7 cellular contexts compared by ENCODE assay signal in genomic region chr4:82431026-82431745, GRCh38. TPM values are rescaled to one million over a fixed set of nuclear protein-coding genes. Genes with fewer than 3 reads are reported as not detected.
DNase-seq lines count a peak whose midpoint lies in the region; ATAC-seq, FAIRE-seq and TF ChIP-seq lines count a peak whose summit lies in the region.

No MANE protein-coding gene starts in this region.

- peaks cover 18% of the 10 kb centered on the region for H3K36me3 ChIP-seq in upper lobe of right lung

- H3K27ac ChIP-seq in epithelial cell of prostate = peak overlapping the region; percentile 92
- H3K27ac ChIP-seq in upper lobe of right lung = peak overlapping the region; percentile 98

- no peaks in the 10 kb centered on the region for H3K9me3 Mint-ChIP-seq in activated CD4-positive, alpha-beta memory T cell treated with anti-CD3 and anti-CD28 coated beads for 36 hours
- no peaks in the 10 kb centered on the region for H3K9me3 Mint-ChIP-seq in nephron progenitor cell

- H3K36me3 Mint-ChIP-seq in activated CD4-positive, alpha-beta memory T cell treated with anti-CD3 and anti-CD28 coated beads for 36 hours = peaks cover 55% of the 10 kb centered on the region
- peaks cover 64% of the 10 kb centered on the region for H3K36me3 Mint-ChIP-seq in nephron progenitor cell (ENCODE audit: low read depth)

- H3K4me3 Mint-ChIP-seq in activated CD4-positive, alpha-beta memory T cell treated with anti-CD3 and anti-CD28 coated beads for 36 hours = peak overlapping the region; percentile 99
- peak overlapping the region; percentile 100 for H3K4me3 Mint-ChIP-seq in nephron progenitor cell

- peak; percentile 1 for ATAC-seq in upper lobe of right lung

- DNase-seq in GM12892 (ENCODE audit: insufficient read length) (peak; percentile 8), LoVo (ENCODE audit: low spot score) (peak; percentile 37), epithelial cell of prostate (ENCODE audit: low read depth, low spot score) (no peak), nephron progenitor cell (no peak), upper lobe of right lung (peak; percentile 77), OCI-M2 (lab: John Stamatoyannopoulos, UW; ENCODE audit: unreplicated experiment) (no peak)
- peak; percentile 58 for DNase-seq in activated CD4-positive, alpha-beta memory T cell treated with anti-CD3 and anti-CD28 coated beads for 36 hours

- CTCF ChIA-PET in activated CD4-positive, alpha-beta memory T cell treated with anti-CD3 and anti-CD28 coated beads for 36 hours (lab: Charles Lee) = interaction anchor here (0.9 to 1.4 kb wide), 3 partner anchors 31 to 60 kb away, joined by 3 to 10 read pairs (median 3); no protein-coding TSS in a partner anchor

- POLR2A ChIA-PET in activated CD4-positive, alpha-beta memory T cell treated with anti-CD3 and anti-CD28 coated beads for 36 hours (lab: Charles Lee) = interaction anchor here (0.6 to 1.9 kb wide), 6 partner anchors 9 to 71 kb away, joined by 3 to 6 read pairs (median 5); partner anchors contain the start of gene HNRNPD

- intact Hi-C loops in activated CD4-positive, alpha-beta memory T cell treated with anti-CD3 and anti-CD28 coated beads for 36 hours (cut with micrococcal nuclease) = loop anchor here (2.0 to 5.0 kb wide), 3 partner anchors 580 to 1026 kb away; partner anchors contain the start of genes HELQ, LIN54, MRPS18C and PLAC8
- intact Hi-C loops in upper lobe of right lung (cut with DNase I) = no loop called here

- no peak for TF ChIP-seq POLR2A in GM12892 (IDR thresholded peaks at IDR 0.05; ENCODE audit: low read depth, low read length)

- H3K9me3 ChIP-seq in upper lobe of right lung = no peaks in the 10 kb centered on the region

- TF ChIP-seq CTCF in nephron progenitor cell (IDR thresholded peaks at IDR 0.05) (no peak), upper lobe of right lung (IDR thresholded peaks at IDR 0.05) (no peak)

- peak overlapping the region; percentile 93 for H3K4me3 ChIP-seq in upper lobe of right lung

- no peaks in the 10 kb centered on the region for H3K27me3 ChIP-seq in upper lobe of right lung

- peak; percentile 30 for FAIRE-seq in GM12892 (lab: Jason Lieb, UNC)

- H3K4me1 Mint-ChIP-seq in activated CD4-positive, alpha-beta memory T cell treated with anti-CD3 and anti-CD28 coated beads for 36 hours (ENCODE audit: low read depth) = peaks cover 55% of the 10 kb centered on the region
- H3K4me1 Mint-ChIP-seq in nephron progenitor cell = peaks cover 58% of the 10 kb centered on the region

- H3K27me3 Mint-ChIP-seq in activated CD4-positive, alpha-beta memory T cell treated with anti-CD3 and anti-CD28 coated beads for 36 hours = no peaks in the 10 kb centered on the region
- peaks cover 3% of the 10 kb centered on the region for H3K27me3 Mint-ChIP-seq in nephron progenitor cell (ENCODE audit: low read depth, poor library complexity)

- H3K4me1 ChIP-seq in upper lobe of right lung = peaks cover 39% of the 10 kb centered on the region

- H3K27ac Mint-ChIP-seq in activated CD4-positive, alpha-beta memory T cell treated with anti-CD3 and anti-CD28 coated beads for 36 hours = peak overlapping the region; percentile 97
- peak overlapping the region; percentile 97 for H3K27ac Mint-ChIP-seq in nephron progenitor cell

RNA-seq across cellular contexts. Expression of gene ENOPH1, which starts 0.8 kb away (rescaled TPM):
- polyA plus RNA-seq in GM12892 (2012; ENCODE audit: missing spikeins) = 53.1 TPM
- total RNA-seq in activated CD4-positive, alpha-beta memory T cell treated with anti-CD3 and anti-CD28 coated beads for 36 hours = 10 to 100 TPM; 69.2 to 70.8 TPM
- total RNA-seq in upper lobe of right lung = 29.7 TPM

RNA-seq across cellular contexts. Expression of gene HNRNPDL, which starts 0.9 kb away (rescaled TPM):
- 275 TPM for polyA plus RNA-seq in GM12892 (2012; ENCODE audit: missing spikeins)
- 100 to 1,000 TPM; 264 to 277 TPM for total RNA-seq in activated CD4-positive, alpha-beta memory T cell treated with anti-CD3 and anti-CD28 coated beads for 36 hours
- total RNA-seq in upper lobe of right lung = 167 TPM

RNA-seq across cellular contexts. Expression of gene HNRNPD, which starts 57.4 kb away (rescaled TPM):
- polyA plus RNA-seq in GM12892 (2012; ENCODE audit: missing spikeins) = 267 TPM
- 100 to 1,000 TPM; 398 to 400 TPM for total RNA-seq in activated CD4-positive, alpha-beta memory T cell treated with anti-CD3 and anti-CD28 coated beads for 36 hours
- total RNA-seq in upper lobe of right lung = 131 TPM

Comparison
In these comparisons a context has a peak if more than half of its experiments do, and no peak if none do; other contexts are left out.
1. DNase-seq: peak in GM12892 (single experiment), LoVo (single experiment), activated CD4-positive, alpha-beta memory T cell treated with anti-CD3 and anti-CD28 coated beads for 36 hours (single experiment) and upper lobe of right lung (single experiment); none in epithelial cell of prostate (single experiment), nephron progenitor cell (single experiment) and OCI-M2 (single experiment).